In genomic region chr20:22523499-22524392, GRCh38 we compare ENCODE assay signal across 1 cellular context.
TF ChIP-seq lines count a peak whose summit lies in the region.

No MANE protein-coding gene starts in this region.

TF ChIP-seq in HepG2, 621 proteins besides CTCF, POLR2A, EP300 and RAD21 (continued from another document and continues in another):
- TF ChIP-seq, protein P1, sequence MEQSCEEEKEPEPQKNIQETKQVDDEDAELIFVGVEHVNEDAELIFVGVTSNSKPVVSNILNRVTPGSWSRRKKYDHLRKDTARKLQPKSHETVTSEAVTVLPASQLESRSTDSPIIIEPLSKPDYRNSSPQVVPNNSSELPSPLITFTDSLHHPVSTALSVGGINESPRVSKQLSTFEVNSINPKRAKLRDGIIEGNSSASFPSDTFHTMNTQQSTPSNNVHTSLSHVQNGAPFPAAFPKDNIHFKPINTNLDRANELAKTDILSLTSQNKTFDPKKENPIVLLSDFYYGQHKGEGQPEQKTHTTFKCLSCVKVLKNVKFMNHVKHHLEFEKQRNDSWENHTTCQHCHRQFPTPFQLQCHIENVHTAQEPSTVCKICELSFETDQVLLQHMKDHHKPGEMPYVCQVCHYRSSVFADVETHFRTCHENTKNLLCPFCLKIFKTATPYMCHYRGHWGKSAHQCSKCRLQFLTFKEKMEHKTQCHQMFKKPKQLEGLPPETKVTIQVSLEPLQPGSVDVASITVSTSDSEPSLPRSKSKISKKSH (CRISPR knock-in tag; IDR thresholded peaks at IDR 0.05; ENCODE audit: borderline replicate concordance) = peak; percentile 86; the same call in 1 of the 2 replicates
- TF ChIP-seq ZNF746 (CRISPR knock-in tag; IDR thresholded peaks at IDR 0.05) (peak; percentile 82; the same call in 1 of the 2 replicates), ETV5 (CRISPR knock-in tag; IDR thresholded peaks at IDR 0.05; ENCODE audit: borderline replicate concordance) (peak; percentile 71; the same call in 1 of the 2 replicates), TMF1 (CRISPR knock-in tag; IDR thresholded peaks at IDR 0.05; ENCODE audit: low read depth) (no peak), ATF7-NPFF (CRISPR knock-in tag; IDR thresholded peaks at IDR 0.05; ENCODE audit: low read depth) (no peak), MXD4 (CRISPR knock-in tag; IDR thresholded peaks at IDR 0.05) (peak; percentile 87), MED13 (CRISPR knock-in tag; IDR thresholded peaks at IDR 0.05) (peak; percentile 88), KLF12 (CRISPR knock-in tag; IDR thresholded peaks at IDR 0.05; ENCODE audit: borderline replicate concordance) (no peak), GMEB2 (CRISPR knock-in tag; IDR thresholded peaks at IDR 0.05; ENCODE audit: low read depth) (no peak), ZKSCAN5 (CRISPR knock-in tag; IDR thresholded peaks at IDR 0.05) (peak; percentile 31; the same call in 1 of the 2 replicates), ZNF431 (CRISPR knock-in tag; IDR thresholded peaks at IDR 0.05; ENCODE audit: borderline replicate concordance, low read depth) (no peak), ZSCAN30 (CRISPR knock-in tag; IDR thresholded peaks at IDR 0.05) (peak; percentile 81; the same call in 1 of the 2 replicates), HNF4G (IDR thresholded peaks at IDR 0.05; ENCODE audit: borderline replicate concordance, low read depth, low read length) (peak; percentile 98), HNF4G (CRISPR knock-in tag; IDR thresholded peaks at IDR 0.05; ENCODE audit: borderline replicate concordance, low read depth) (peak; percentile 95), RBFOX2 (IDR thresholded peaks at IDR 0.05; ENCODE audit: low read depth, low read length) (peak; percentile 79), PHF20 (CRISPR knock-in tag; IDR thresholded peaks at IDR 0.05) (no peak), ZNF652 (CRISPR knock-in tag; IDR thresholded peaks at IDR 0.05; ENCODE audit: borderline replicate concordance, low read depth) (peak; percentile 33; the same call in 1 of the 2 replicates), ZNF674 (CRISPR knock-in tag; IDR thresholded peaks at IDR 0.05; ENCODE audit: low read depth) (no peak), PHF21A (CRISPR knock-in tag; IDR thresholded peaks at IDR 0.05) (peak; percentile 86; the same call in 1 of the 2 replicates), ZFP62 (CRISPR knock-in tag; IDR thresholded peaks at IDR 0.05) (no peak), TCF7 (IDR thresholded peaks at IDR 0.05; ENCODE audit: low read depth) (peak; percentile 67), ZKSCAN1 (IDR thresholded peaks at IDR 0.05; ENCODE audit: low read length) (no peak), POLR2AphosphoS5 (IDR thresholded peaks at IDR 0.05; ENCODE audit: low read depth, low read length) (peak; percentile 93), ZNF12 (CRISPR knock-in tag; IDR thresholded peaks at IDR 0.05) (peak; percentile 49; the same call in 1 of the 2 replicates), FLYWCH1 (CRISPR knock-in tag; IDR thresholded peaks at IDR 0.05) (peak; percentile 64; the same call in 1 of the 2 replicates), MAFG (CRISPR knock-in tag; IDR thresholded peaks at IDR 0.05) (no peak), ZNF138 (CRISPR knock-in tag; IDR thresholded peaks at IDR 0.05; ENCODE audit: low read depth) (no peak), NONO (IDR thresholded peaks at IDR 0.05) (no peak), NONO (CRISPR knock-in tag; conservative IDR thresholded peaks at IDR 0.05) (peak; percentile 90), JUND (CRISPR knock-in tag; IDR thresholded peaks at IDR 0.05) (peak; percentile 67), FIP1L1 (IDR thresholded peaks at IDR 0.05; ENCODE audit: borderline replicate concordance, insufficient read depth, low read depth, low read length) (0 out of 2 replicates have a peak, but pooled peaks have one; percentile 38), ZNF790 (CRISPR knock-in tag; IDR thresholded peaks at IDR 0.05; ENCODE audit: borderline replicate concordance) (peak; percentile 12; the same call in 1 of the 2 replicates), RBM39 (IDR thresholded peaks at IDR 0.05; ENCODE audit: low read depth, low read length, poor library complexity, severe bottlenecking) (no peak), JUN (CRISPR knock-in tag; IDR thresholded peaks at IDR 0.05) (peak; percentile 50; the same call in 1 of the 2 replicates), ZNF382 (CRISPR knock-in tag; IDR thresholded peaks at IDR 0.05; ENCODE audit: borderline replicate concordance) (no peak), ZNF768 (CRISPR knock-in tag; IDR thresholded peaks at IDR 0.05) (peak; percentile 60), RELA (CRISPR knock-in tag; IDR thresholded peaks at IDR 0.05) (no peak; the same call in 1 of the 2 replicates), SKI (IDR thresholded peaks at IDR 0.05; ENCODE audit: partially characterized antibody) (peak; percentile 35), ZNF619 (CRISPR knock-in tag; IDR thresholded peaks at IDR 0.05) (peak; percentile 93)
- TF ChIP-seq, protein P2, sequence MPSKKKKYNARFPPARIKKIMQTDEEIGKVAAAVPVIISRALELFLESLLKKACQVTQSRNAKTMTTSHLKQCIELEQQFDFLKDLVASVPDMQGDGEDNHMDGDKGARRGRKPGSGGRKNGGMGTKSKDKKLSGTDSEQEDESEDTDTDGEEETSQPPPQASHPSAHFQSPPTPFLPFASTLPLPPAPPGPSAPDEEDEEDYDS (CRISPR knock-in tag; IDR thresholded peaks at IDR 0.05) = peak; percentile 82
- TF ChIP-seq, protein P3, sequence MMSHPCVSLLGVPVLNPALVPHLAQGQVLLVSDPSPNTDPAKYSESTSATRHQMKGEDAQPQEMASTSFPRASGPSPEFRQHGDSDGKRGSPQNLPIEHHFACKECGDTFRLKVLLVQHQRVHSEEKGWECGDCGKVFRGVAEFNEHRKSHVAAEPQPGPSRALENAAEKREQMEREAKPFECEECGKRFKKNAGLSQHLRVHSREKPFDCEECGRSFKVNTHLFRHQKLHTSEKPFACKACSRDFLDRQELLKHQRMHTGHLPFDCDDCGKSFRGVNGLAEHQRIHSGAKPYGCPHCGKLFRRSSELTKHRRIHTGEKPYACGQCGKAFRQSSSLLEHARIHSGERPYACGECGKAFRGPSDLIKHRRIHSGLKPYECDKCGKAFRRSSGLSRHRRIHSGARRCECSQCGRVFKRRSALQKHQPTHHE (CRISPR knock-in tag; IDR thresholded peaks at IDR 0.05; ENCODE audit: borderline replicate concordance) = peak; percentile 80; the same call in 1 of the 2 replicates
- TF ChIP-seq, protein P4, sequence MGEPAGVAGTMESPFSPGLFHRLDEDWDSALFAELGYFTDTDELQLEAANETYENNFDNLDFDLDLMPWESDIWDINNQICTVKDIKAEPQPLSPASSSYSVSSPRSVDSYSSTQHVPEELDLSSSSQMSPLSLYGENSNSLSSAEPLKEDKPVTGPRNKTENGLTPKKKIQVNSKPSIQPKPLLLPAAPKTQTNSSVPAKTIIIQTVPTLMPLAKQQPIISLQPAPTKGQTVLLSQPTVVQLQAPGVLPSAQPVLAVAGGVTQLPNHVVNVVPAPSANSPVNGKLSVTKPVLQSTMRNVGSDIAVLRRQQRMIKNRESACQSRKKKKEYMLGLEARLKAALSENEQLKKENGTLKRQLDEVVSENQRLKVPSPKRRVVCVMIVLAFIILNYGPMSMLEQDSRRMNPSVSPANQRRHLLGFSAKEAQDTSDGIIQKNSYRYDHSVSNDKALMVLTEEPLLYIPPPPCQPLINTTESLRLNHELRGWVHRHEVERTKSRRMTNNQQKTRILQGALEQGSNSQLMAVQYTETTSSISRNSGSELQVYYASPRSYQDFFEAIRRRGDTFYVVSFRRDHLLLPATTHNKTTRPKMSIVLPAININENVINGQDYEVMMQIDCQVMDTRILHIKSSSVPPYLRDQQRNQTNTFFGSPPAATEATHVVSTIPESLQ (CRISPR knock-in tag; conservative IDR thresholded peaks at IDR 0.05) = no peak; the same call in 1 of the 2 replicates
- TF ChIP-seq, protein P5, sequence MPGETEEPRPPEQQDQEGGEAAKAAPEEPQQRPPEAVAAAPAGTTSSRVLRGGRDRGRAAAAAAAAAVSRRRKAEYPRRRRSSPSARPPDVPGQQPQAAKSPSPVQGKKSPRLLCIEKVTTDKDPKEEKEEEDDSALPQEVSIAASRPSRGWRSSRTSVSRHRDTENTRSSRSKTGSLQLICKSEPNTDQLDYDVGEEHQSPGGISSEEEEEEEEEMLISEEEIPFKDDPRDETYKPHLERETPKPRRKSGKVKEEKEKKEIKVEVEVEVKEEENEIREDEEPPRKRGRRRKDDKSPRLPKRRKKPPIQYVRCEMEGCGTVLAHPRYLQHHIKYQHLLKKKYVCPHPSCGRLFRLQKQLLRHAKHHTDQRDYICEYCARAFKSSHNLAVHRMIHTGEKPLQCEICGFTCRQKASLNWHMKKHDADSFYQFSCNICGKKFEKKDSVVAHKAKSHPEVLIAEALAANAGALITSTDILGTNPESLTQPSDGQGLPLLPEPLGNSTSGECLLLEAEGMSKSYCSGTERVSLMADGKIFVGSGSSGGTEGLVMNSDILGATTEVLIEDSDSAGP (CRISPR knock-in tag; IDR thresholded peaks at IDR 0.05; ENCODE audit: borderline replicate concordance) = peak; percentile 91
- TF ChIP-seq, protein P6, sequence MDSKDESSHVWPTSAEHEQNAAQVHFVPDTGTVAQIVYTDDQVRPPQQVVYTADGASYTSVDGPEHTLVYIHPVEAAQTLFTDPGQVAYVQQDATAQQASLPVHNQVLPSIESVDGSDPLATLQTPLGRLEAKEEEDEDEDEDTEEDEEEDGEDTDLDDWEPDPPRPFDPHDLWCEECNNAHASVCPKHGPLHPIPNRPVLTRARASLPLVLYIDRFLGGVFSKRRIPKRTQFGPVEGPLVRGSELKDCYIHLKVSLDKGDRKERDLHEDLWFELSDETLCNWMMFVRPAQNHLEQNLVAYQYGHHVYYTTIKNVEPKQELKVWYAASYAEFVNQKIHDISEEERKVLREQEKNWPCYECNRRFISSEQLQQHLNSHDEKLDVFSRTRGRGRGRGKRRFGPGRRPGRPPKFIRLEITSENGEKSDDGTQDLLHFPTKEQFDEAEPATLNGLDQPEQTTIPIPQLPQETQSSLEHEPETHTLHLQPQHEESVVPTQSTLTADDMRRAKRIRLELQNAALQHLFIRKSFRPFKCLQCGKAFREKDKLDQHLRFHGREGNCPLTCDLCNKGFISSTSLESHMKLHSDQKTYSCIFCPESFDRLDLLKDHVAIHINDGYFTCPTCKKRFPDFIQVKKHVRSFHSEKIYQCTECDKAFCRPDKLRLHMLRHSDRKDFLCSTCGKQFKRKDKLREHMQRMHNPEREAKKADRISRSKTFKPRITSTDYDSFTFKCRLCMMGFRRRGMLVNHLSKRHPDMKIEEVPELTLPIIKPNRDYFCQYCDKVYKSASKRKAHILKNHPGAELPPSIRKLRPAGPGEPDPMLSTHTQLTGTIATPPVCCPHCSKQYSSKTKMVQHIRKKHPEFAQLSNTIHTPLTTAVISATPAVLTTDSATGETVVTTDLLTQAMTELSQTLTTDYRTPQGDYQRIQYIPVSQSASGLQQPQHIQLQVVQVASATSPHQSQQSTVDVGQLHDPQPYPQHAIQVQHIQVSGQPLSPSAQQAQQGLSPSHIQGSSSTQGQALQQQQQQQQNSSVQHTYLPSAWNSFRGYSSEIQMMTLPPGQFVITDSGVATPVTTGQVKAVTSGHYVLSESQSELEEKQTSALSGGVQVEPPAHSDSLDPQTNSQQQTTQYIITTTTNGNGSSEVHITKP (CRISPR knock-in tag; IDR thresholded peaks at IDR 0.05; ENCODE audit: low read depth) = peak; percentile 86
- TF ChIP-seq, protein P7, sequence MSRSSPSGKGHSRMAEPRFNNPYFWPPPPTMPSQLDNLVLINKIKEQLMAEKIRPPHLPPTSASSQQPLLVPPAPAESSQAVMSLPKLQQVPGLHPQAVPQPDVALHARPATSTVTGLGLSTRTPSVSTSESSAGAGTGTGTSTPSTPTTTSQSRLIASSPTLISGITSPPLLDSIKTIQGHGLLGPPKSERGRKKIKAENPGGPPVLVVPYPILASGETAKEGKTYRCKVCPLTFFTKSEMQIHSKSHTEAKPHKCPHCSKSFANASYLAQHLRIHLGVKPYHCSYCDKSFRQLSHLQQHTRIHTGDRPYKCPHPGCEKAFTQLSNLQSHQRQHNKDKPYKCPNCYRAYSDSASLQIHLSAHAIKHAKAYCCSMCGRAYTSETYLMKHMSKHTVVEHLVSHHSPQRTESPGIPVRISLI (CRISPR knock-in tag; IDR thresholded peaks at IDR 0.05; ENCODE audit: borderline replicate concordance) = no peak; the same call in 1 of the 2 replicates
- TF ChIP-seq, protein P8, sequence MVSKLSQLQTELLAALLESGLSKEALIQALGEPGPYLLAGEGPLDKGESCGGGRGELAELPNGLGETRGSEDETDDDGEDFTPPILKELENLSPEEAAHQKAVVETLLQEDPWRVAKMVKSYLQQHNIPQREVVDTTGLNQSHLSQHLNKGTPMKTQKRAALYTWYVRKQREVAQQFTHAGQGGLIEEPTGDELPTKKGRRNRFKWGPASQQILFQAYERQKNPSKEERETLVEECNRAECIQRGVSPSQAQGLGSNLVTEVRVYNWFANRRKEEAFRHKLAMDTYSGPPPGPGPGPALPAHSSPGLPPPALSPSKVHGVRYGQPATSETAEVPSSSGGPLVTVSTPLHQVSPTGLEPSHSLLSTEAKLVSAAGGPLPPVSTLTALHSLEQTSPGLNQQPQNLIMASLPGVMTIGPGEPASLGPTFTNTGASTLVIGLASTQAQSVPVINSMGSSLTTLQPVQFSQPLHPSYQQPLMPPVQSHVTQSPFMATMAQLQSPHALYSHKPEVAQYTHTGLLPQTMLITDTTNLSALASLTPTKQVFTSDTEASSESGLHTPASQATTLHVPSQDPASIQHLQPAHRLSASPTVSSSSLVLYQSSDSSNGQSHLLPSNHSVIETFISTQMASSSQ (IDR thresholded peaks at IDR 0.05; ENCODE audit: low read depth) = peak; percentile 78
- TF ChIP-seq, protein P8 (CRISPR knock-in tag; IDR thresholded peaks at IDR 0.05; ENCODE audit: borderline replicate concordance) = peak; percentile 72
